Comparison of ENCODE assay signal across 18 cellular contexts in the genomic region with DNA sequence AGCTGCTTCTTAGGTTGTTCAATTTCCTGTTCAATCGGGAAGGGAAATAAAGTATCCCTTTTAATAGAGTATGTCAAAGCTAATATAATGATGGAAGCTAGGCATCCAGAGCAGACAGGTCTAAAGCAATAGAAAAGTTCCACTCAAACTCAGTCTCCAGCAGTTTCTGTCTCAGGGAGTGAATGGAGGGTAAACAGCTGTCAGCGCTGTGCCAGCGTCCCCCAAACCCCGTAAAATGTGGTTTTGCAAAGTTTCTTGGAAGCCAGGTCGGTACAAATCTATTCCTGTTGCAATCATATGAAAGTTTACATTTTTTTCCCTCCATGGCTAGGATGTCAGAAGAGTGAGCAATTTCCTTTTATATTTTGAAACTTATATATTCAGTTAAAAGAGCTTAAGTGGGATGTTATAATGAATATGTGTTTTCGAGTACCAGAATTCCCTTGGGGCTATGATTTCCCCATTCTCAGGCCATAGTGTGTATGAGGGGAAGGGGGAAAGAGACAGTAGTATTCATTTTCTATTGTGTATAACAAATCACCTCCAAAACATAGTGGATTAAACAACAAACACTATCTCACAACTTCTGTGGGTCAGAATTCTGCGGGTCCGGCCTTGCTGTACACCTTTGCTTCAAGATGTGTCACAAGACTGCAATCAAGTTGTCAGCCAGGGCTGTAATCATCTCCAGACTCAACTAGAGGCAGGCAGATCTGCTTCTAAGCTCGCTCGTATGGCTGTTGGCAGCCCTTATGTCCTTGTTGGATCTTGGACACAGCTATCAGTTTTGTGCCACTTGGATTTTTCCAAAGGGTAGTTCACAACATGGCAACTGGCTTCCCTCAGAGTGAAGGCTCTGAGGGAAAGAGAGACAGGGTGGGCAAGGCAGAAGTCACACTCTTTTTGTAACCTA.
DNase-seq lines count a peak whose midpoint lies in the region; ATAC-seq, FAIRE-seq and TF ChIP-seq lines count a peak whose summit lies in the region.
"Had no signal": no experiment of that assay in that cellular context is flagged by ENCODE, and none has a peak within 500 bp of the region (broad histone marks: within the 10 kb centered on the region; RNA-seq: fewer than 3 reads in every experiment).

No MANE protein-coding gene starts in this region.

- RAD21 ChIA-PET in HCT116 (lab: Charles Lee; ENCODE audit: low non-redundant PET in 1 of 2, low total read pairs in 2 of 2, uncharacterized antibody in 2 of 2, unreplicated experiment in 2 of 2), result no interaction called here

- no peaks in the 10 kb centered on the region for H3K36me3 Mint-ChIP-seq in memory B cell
- H3K36me3 Mint-ChIP-seq: CD4-positive, alpha-beta memory T cell had no signal

- no peaks in the 10 kb centered on the region for H3K4me1 ChIP-seq in HCT116 (ENCODE audit: control insufficient read depth in 1 of 2, insufficient read depth in 2 of 2, low read length in 2 of 2)
- H3K4me1 ChIP-seq in ascending aorta, result peaks cover 4 to 26% of the 10 kb centered on the region in 2 donors
- H3K4me1 ChIP-seq: pancreas had no signal

- H3K79me2 ChIP-seq in HCT116 (ENCODE audit: insufficient read depth, low read length), result no peaks in the 10 kb centered on the region

- peaks cover 28% of the 10 kb centered on the region for H3K4me1 Mint-ChIP-seq in memory B cell

- H3K27ac ChIP-seq in HCT116 (ENCODE audit: low read depth, low read length) (no peak overlapping the region), ascending aorta (peak overlapping the region; percentile 51 to 53)
- H3K27ac ChIP-seq: pancreas had no signal

- TF ChIP-seq CTCF in HCT116 (IDR thresholded peaks at IDR 0.05 in 2 of 3, conservative IDR thresholded peaks at IDR 0.05 in 1 of 3; ENCODE audit: borderline replicate concordance in 1 of 3, insufficient read depth in 1 of 3, low read depth in 2 of 3, low read length in 2 of 3) (no peak), ascending aorta (IDR thresholded peaks at IDR 0.05) (no peak)

- no peak for FAIRE-seq in frontal cortex (lab: Jason Lieb, UNC)
- FAIRE-seq: pancreas had no signal

- no peak for TF ChIP-seq RAD21 in HCT116 (IDR thresholded peaks at IDR 0.05; ENCODE audit: low read depth)

- DNase-seq in AG20443 (ENCODE audit: low spot score) (peak; percentile 27), HCT116 (ENCODE audit: low read depth, low spot score) (no peak), ascending aorta (ENCODE audit: low spot score in 2 of 2) (no peak), memory B cell (ENCODE audit: low spot score in 2 of 2) (no peak), frontal cortex (ENCODE audit: low spot score in 2 of 2) (no peak), glomerular visceral epithelial cell (ENCODE audit: extremely low spot score) (no peak)
- DNase-seq in stimulated activated CD4-positive, alpha-beta T cell treated with anti-CD3 and anti-CD28 coated beads, Interleukin-4, amount 100 ng/mL, for 4 hours, result no peak
- DNase-seq: activated CD4-positive, alpha-beta T cell treated with anti-CD3 and anti-CD28 coated beads, Interleukin-2, amount 50 U/mL, for 48 hours; activated T-cell treated with anti-CD3 and anti-CD28 coated beads, Interleukin-2, amount 50 U/mL, for 72 hours; CD4-positive, alpha-beta memory T cell; head of caudate nucleus; kidney glomerular epithelial cell; MG63; NK-92 treated with Interleukin-12 subunit alpha and Interleukin-12 subunit beta, amount 100 ng/mL, for 24 hours; pancreas; spleen had no signal

- intact Hi-C loops in HCT116 (cut with micrococcal nuclease) (no loop called here), ascending aorta (cut with DNase I) (no loop called here)

- H2AFZ ChIP-seq in HCT116 (ENCODE audit: low read depth, low read length, poor library complexity, severe bottlenecking), result no peak overlapping the region

- TF ChIP-seq POLR2A in HCT116 (IDR thresholded peaks at IDR 0.05; ENCODE audit: borderline replicate concordance, extremely low read depth, insufficient read depth, insufficient read length), result no peak

- H3K27me3 ChIP-seq in HCT116 (ENCODE audit: insufficient read depth, low read length), result 0 out of 2 replicates have a peak, but pooled peaks cover 8% of the 10 kb centered on the region
- H3K27me3 ChIP-seq in ascending aorta, result no peaks in the 10 kb centered on the region
- H3K27me3 ChIP-seq: MG63, pancreas, spleen had no signal

- H3K9me2 ChIP-seq in HCT116 (ENCODE audit: insufficient read depth), result no peaks in the 10 kb centered on the region

- ATAC-seq in HCT116 (no peak), memory B cell (ENCODE audit: low read depth) (peak; percentile 32), GM18907 (IDR thresholded peaks at IDR 0.05; ENCODE audit: unreplicated experiment) (no peak)
- ATAC-seq: activated T-cell treated with anti-CD3 and anti-CD28 coated beads, Interleukin-2, amount 50 U/mL, for 72 hours; pancreas had no signal

- H3K9me3 Mint-ChIP-seq in memory B cell, result peaks cover 1% of the 10 kb centered on the region
- H3K9me3 Mint-ChIP-seq: activated T-cell treated with anti-CD3 and anti-CD28 coated beads, Interleukin-2, amount 50 U/mL, for 72 hours had no signal

- no peak overlapping the region for H3K4me2 ChIP-seq in HCT116 (ENCODE audit: low read length)

- no peak overlapping the region for H3K4me3 Mint-ChIP-seq in memory B cell
- H3K4me3 Mint-ChIP-seq: activated T-cell treated with anti-CD3 and anti-CD28 coated beads, Interleukin-2, amount 50 U/mL, for 72 hours; CD4-positive, alpha-beta memory T cell; stimulated activated naive CD8-positive, alpha-beta T cell treated with anti-CD3 and anti-CD28 coated beads, Interleukin-15, Interleukin-2, amounts not matched to agents 100 ng/mL and 50 ng/mL, for 24 hours had no signal

- no peak overlapping the region for H3K9ac ChIP-seq in HCT116 (ENCODE audit: low read length)

- CTCF ChIA-PET in HCT116 (lab: Charles Lee), result no interaction called here

- H3K4me3 ChIP-seq in HCT116 (replicated peaks in 1 of 2; ENCODE audit: low read depth in 1 of 2, low read length in 2 of 2) (no peak overlapping the region), ascending aorta (no peak overlapping the region)
- H3K4me3 ChIP-seq: MG63, pancreas, spleen had no signal

- no peaks in the 10 kb centered on the region for H3K9me3 ChIP-seq in HCT116 (ENCODE audit: control insufficient read depth in 1 of 2, insufficient read depth in 1 of 2, low read depth in 1 of 2, low read length in 2 of 2)
- no peaks in the 10 kb centered on the region for H3K9me3 ChIP-seq in ascending aorta
- H3K9me3 ChIP-seq: MG63, pancreas had no signal

- H4K20me1 ChIP-seq in HCT116 (ENCODE audit: insufficient read depth), result no peaks in the 10 kb centered on the region

- BruUV-seq in HCT116 (replicated peaks; lab: Mats Ljungman, UMichigan), result no TSS peak

- POLR2A ChIA-PET in HCT116 (lab: Charles Lee), result no interaction called here

- no peaks in the 10 kb centered on the region for H3K36me3 ChIP-seq in HCT116 (ENCODE audit: control insufficient read depth in 1 of 2, insufficient read depth in 2 of 2, low read length in 2 of 2)
- H3K36me3 ChIP-seq in ascending aorta, result no peaks in the 10 kb centered on the region
- H3K36me3 ChIP-seq: MG63, pancreas, spleen had no signal

- H3K27ac Mint-ChIP-seq in memory B cell, result no peak overlapping the region
- H3K27ac Mint-ChIP-seq: activated T-cell treated with anti-CD3 and anti-CD28 coated beads, Interleukin-2, amount 50 U/mL, for 72 hours; CD4-positive, alpha-beta memory T cell; stimulated activated naive CD8-positive, alpha-beta T cell treated with anti-CD3 and anti-CD28 coated beads, Interleukin-15, Interleukin-2, amounts not matched to agents 100 ng/mL and 50 ng/mL, for 24 hours had no signal

- no peaks in the 10 kb centered on the region for H3K27me3 Mint-ChIP-seq in memory B cell
- H3K27me3 Mint-ChIP-seq: stimulated activated naive CD8-positive, alpha-beta T cell treated with anti-CD3 and anti-CD28 coated beads, Interleukin-15, Interleukin-2, amounts not matched to agents 100 ng/mL and 50 ng/mL, for 24 hours had no signal

TF ChIP-seq in HCT116, 20 proteins besides CTCF, POLR2A, EP300 and RAD21:
- TF ChIP-seq TCF7L2 (IDR thresholded peaks at IDR 0.05; ENCODE audit: borderline replicate concordance, extremely low read depth, insufficient read depth, insufficient read length) (no peak), SIN3A (IDR thresholded peaks at IDR 0.05; ENCODE audit: low read depth) (no peak), ZFX (IDR thresholded peaks at IDR 0.05) (peak; percentile 12; the same call in 1 of the 2 replicates), CBX3 (IDR thresholded peaks at IDR 0.05; ENCODE audit: low read depth) (no peak), ELF1 (IDR thresholded peaks at IDR 0.05; ENCODE audit: borderline replicate concordance, low read depth) (no peak)
- TF ChIP-seq, protein P1, sequence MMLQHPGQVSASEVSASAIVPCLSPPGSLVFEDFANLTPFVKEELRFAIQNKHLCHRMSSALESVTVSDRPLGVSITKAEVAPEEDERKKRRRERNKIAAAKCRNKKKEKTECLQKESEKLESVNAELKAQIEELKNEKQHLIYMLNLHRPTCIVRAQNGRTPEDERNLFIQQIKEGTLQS (IDR thresholded peaks at IDR 0.05), result no peak
